8 cellular contexts compared by ENCODE assay signal in genomic region chr10:97632949-97633884, GRCh38. TPM values are rescaled to one million over a fixed set of nuclear protein-coding genes. Genes with fewer than 3 reads are reported as not detected.
A peak's percentile ranks its signal among the peaks of the same experiment; 100 is the strongest.
DNase-seq lines count a peak whose midpoint lies in the region; ATAC-seq and TF ChIP-seq lines count a peak whose summit lies in the region.

MORN4 (minus strand) TSS chr10:97633500; CDS start chr10:97619653, 13,847 bp downstream.

- CTCF ChIA-PET in A673 (lab: Charles Lee): no interaction called here

- TF ChIP-seq CTCF in A673 (conservative IDR thresholded peaks at IDR 0.05; ENCODE audit: low read depth, low read length): no peak

- POLR2A ChIA-PET in A673 (lab: Charles Lee; ENCODE audit: low non-redundant PET): interaction anchor here (0.7 kb wide), 1 partner anchor 102 kb away, joined by 3 read pairs; no protein-coding TSS in a partner anchor

- ATAC-seq in GM18870 (IDR thresholded peaks at IDR 0.05; ENCODE audit: unreplicated experiment): peak; percentile 92
- peak; percentile 98 for ATAC-seq in HG03103 (IDR thresholded peaks at IDR 0.05; ENCODE audit: low read depth, unreplicated experiment)

- H3K4me1 ChIP-seq in A673 (ENCODE audit: insufficient read depth, low read length, poor library complexity, severe bottlenecking): peaks cover 12% of the 10 kb centered on the region

- H3K27me3 ChIP-seq in A673 (replicated peaks; ENCODE audit: insufficient read depth, low read depth, low read length, poor library complexity): no peaks in the 10 kb centered on the region

- peak within 1 kb of the TSS; percentile 74 for H3K4me3 ChIP-seq in A673 (ENCODE audit: low read depth, low read length, poor library complexity, severe bottlenecking)

- intact Hi-C loops in A673 (cut with micrococcal nuclease; ENCODE audit: unreplicated experiment): no loop called here

- peak within 1 kb of the TSS; percentile 35 for H3K27ac ChIP-seq in A673 (ENCODE audit: low read depth, low read length, poor library complexity, severe bottlenecking)

- DNase-seq in A673 (ENCODE audit: low spot score): peak; percentile 97
- peak; percentile 91 for DNase-seq in NCI-H2227 treated with DMSO at 0.1 percent for 48 hours (lab: John Stamatoyannopoulos, UW)
- DNase-seq in activated CD4-positive, CD25-positive, alpha-beta regulatory T cell treated with anti-CD3 and anti-CD28 coated beads, Interleukin-2, amount 50 U/mL, for 72 hours: peak; percentile 85
- DNase-seq in cerebellar cortex (ENCODE audit: low spot score): peak; percentile 95
- DNase-seq in islet precursor cell: peak; percentile 96
- peak; percentile 83 to 88 for DNase-seq in stimulated activated CD4-positive, alpha-beta T cell treated with anti-CD3 and anti-CD28 coated beads, Interleukin-12 subunit alpha, Interleukin-12 subunit beta, amount 100 ng/mL, for 24 hours (ENCODE audit: low read depth in 2 of 2)

- no TSS peak for BruUV-seq in A673 (replicated peaks; lab: Mats Ljungman, UMichigan)

- no peaks in the 10 kb centered on the region for H3K9me3 ChIP-seq in A673 (ENCODE audit: low read depth, low read length, poor library complexity, severe bottlenecking)

- no peaks in the 10 kb centered on the region for H3K36me3 ChIP-seq in A673 (ENCODE audit: insufficient read depth, low read length, poor library complexity, severe bottlenecking)

RNA-seq across cellular contexts. Expression of gene MORN4, which starts in this region (rescaled TPM):
- total RNA-seq in A673 (2021): 8.4 and 13.4 TPM in 2 replicates

Comparison
In these comparisons a context has a peak if more than half of its experiments do, and no peak if none do; other contexts are left out.
1. Peak in every context shown above with its lines: DNase-seq, ATAC-seq, H3K4me3 ChIP-seq and H3K27ac ChIP-seq.